9 cellular contexts compared by ENCODE assay signal in genomic region chr14:74362361-74362915, GRCh38. TPM values are rescaled to one million over a fixed set of nuclear protein-coding genes. Genes with fewer than 3 reads are reported as not detected.
DNase-seq lines count a peak whose midpoint lies in the region; ATAC-seq and TF ChIP-seq lines count a peak whose summit lies in the region.
"Had no signal": no experiment of that assay in that cellular context is flagged by ENCODE, and none has a peak within 500 bp of the region (broad histone marks: within the 10 kb centered on the region; RNA-seq: fewer than 3 reads in every experiment).

No MANE protein-coding gene starts in this region.

- TF ChIP-seq CTCF in neural cell (IDR thresholded peaks at IDR 0.05; ENCODE audit: poor library complexity, severe bottlenecking) = peak; percentile 95

- no peaks in the 10 kb centered on the region for H3F3A ChIP-seq in neural cell (ENCODE audit: insufficient read depth, low read length, poor library complexity, severe bottlenecking)

- H3K9me2 ChIP-seq in neural cell (ENCODE audit: insufficient read depth, low read length) = no peaks in the 10 kb centered on the region

- H3K4me2 ChIP-seq in neural cell (ENCODE audit: low read length) = no peak overlapping the region

- H3K4me3 ChIP-seq in neural cell (ENCODE audit: low read length) = no peak overlapping the region

- peaks cover 4% of the 10 kb centered on the region for H3K27me3 Mint-ChIP-seq in activated T-cell treated with anti-CD3 and anti-CD28 coated beads, Interleukin-2, amount 50 U/mL, for 4 hours (ENCODE audit: low read depth)

- H3K4me1 Mint-ChIP-seq in activated T-cell treated with anti-CD3 and anti-CD28 coated beads, Interleukin-2, amount 50 U/mL, for 4 hours (ENCODE audit: low read depth) = no peaks in the 10 kb centered on the region

- no peaks in the 10 kb centered on the region for H3K36me3 Mint-ChIP-seq in activated T-cell treated with anti-CD3 and anti-CD28 coated beads, Interleukin-2, amount 50 U/mL, for 4 hours (ENCODE audit: insufficient read depth)

- peak; percentile 88 for DNase-seq in D341Med (ENCODE audit: low spot score)
- DNase-seq in OCI-M1 (lab: John Stamatoyannopoulos, UW) = peak; percentile 68
- DNase-seq in activated T-cell treated with anti-CD3 and anti-CD28 coated beads, Interleukin-2, amount 50 U/mL, for 4 hours = peak; percentile 60
- DNase-seq in fibroblast of peridontal ligament (ENCODE audit: extremely low read depth) = peak; percentile 80
- peak; percentile 71 for DNase-seq in stimulated activated naive CD8-positive, alpha-beta T cell treated with anti-CD3 and anti-CD28 coated beads, Interleukin-15, Interleukin-2, amounts not matched to agents 100 U/mL and 50 U/mL, for 24 hours

- no peaks in the 10 kb centered on the region for H3K27me3 ChIP-seq in neural cell (ENCODE audit: insufficient read depth, low read depth, low read length)

- H3K9me3 ChIP-seq in neural cell (ENCODE audit: low read length) = no peaks in the 10 kb centered on the region

- no peak overlapping the region for H3K27ac ChIP-seq in neural cell (ENCODE audit: low read length)

- peak; percentile 61 to 69 for ATAC-seq in activated T-cell treated with anti-CD3 and anti-CD28 coated beads, Interleukin-2, amount 50 U/mL, for 4 hours
- peak; percentile 64 for ATAC-seq in stimulated activated naive CD8-positive, alpha-beta T cell treated with anti-CD3 and anti-CD28 coated beads, Interleukin-15, Interleukin-2, amounts not matched to agents 100 U/mL and 50 U/mL, for 24 hours
- ATAC-seq in GM21367 (IDR thresholded peaks at IDR 0.05; ENCODE audit: unreplicated experiment) = no peak

- H3K9ac ChIP-seq in neural cell (ENCODE audit: low read length) = no peak overlapping the region

- TF ChIP-seq RAD21 in Ishikawa (IDR thresholded peaks at IDR 0.05; ENCODE audit: low read depth) (peak; percentile 98), neural cell (conservative IDR thresholded peaks at IDR 0.05) (peak; percentile 96)

- no peaks in the 10 kb centered on the region for H3K36me3 ChIP-seq in neural cell (ENCODE audit: insufficient read depth, low read length)

- no peaks in the 10 kb centered on the region for H4K20me1 ChIP-seq in neural cell (ENCODE audit: insufficient read depth)

- no peak overlapping the region for H2AFZ ChIP-seq in neural cell (ENCODE audit: low read depth, low read length)

- H3K79me2 ChIP-seq in neural cell (replicated peaks; ENCODE audit: insufficient read depth, low read length) = no peaks in the 10 kb centered on the region

- TF ChIP-seq EP300 in Ishikawa (IDR thresholded peaks at IDR 0.05; ENCODE audit: borderline replicate concordance) (no peak), neural cell (conservative IDR thresholded peaks at IDR 0.05; ENCODE audit: poor library complexity, severe bottlenecking) (peak; percentile 12)

- H3K4me3 Mint-ChIP-seq in activated T-cell treated with anti-CD3 and anti-CD28 coated beads, Interleukin-2, amount 50 U/mL, for 4 hours = no peak overlapping the region

- no peaks in the 10 kb centered on the region for H3K9me3 Mint-ChIP-seq in activated T-cell treated with anti-CD3 and anti-CD28 coated beads, Interleukin-2, amount 50 U/mL, for 4 hours

TF ChIP-seq in Ishikawa, 13 proteins besides CTCF, POLR2A, EP300 and RAD21:
- TF ChIP-seq USF1 (IDR thresholded peaks at IDR 0.05) (no peak), YY1 (IDR thresholded peaks at IDR 0.05; ENCODE audit: low read depth) (no peak), CEBPB (IDR thresholded peaks at IDR 0.05) (peak; percentile 54; the same call in 1 of the 2 replicates), FOXM1 (IDR thresholded peaks at IDR 0.05; ENCODE audit: borderline replicate concordance, low read depth) (no peak), NFIC (IDR thresholded peaks at IDR 0.05) (no peak), MAX (IDR thresholded peaks at IDR 0.05) (0 out of 2 replicates have a peak, but pooled peaks have one; percentile 22), EGR1 (IDR thresholded peaks at IDR 0.05) (no peak)
TF ChIP-seq in Ishikawa: peak in this region for 2.

TF ChIP-seq in neural cell, 6 proteins besides CTCF, POLR2A, EP300 and RAD21:
- TF ChIP-seq TAF1 (IDR thresholded peaks at IDR 0.05; ENCODE audit: low read depth) (no peak), MXI1 (conservative IDR thresholded peaks at IDR 0.05; ENCODE audit: poor library complexity, severe bottlenecking) (peak; percentile 34), POLR2AphosphoS5 (IDR thresholded peaks at IDR 0.05) (no peak), SMC3 (conservative IDR thresholded peaks at IDR 0.05; ENCODE audit: poor library complexity) (peak; percentile 99), REST (IDR thresholded peaks at IDR 0.05; ENCODE audit: borderline replicate concordance) (no peak)

RNA-seq across cellular contexts. Expression of gene VRTN, which starts 14.2 kb away (rescaled TPM):
- total RNA-seq in activated T-cell treated with anti-CD3 and anti-CD28 coated beads, Interleukin-2, amount 50 U/mL, for 4 hours = under 1 TPM in 1 of 3 donors, not detected in 2; 0.08 TPM
- polyA plus RNA-seq in neural cell = not detected in 2 replicates
- not detected in 2 replicates for polyA minus RNA-seq in neural cell
- polyA plus RNA-seq: adipose tissue had no signal

RNA-seq across cellular contexts. Expression of gene ABCD4, which starts 59.7 kb away (rescaled TPM):
- 10 to 100 TPM; 30.4 to 35.7 (median 32.0) TPM for total RNA-seq in activated T-cell treated with anti-CD3 and anti-CD28 coated beads, Interleukin-2, amount 50 U/mL, for 4 hours
- polyA plus RNA-seq in neural cell = 106 and 121 TPM in 2 replicates
- polyA minus RNA-seq in neural cell = 40.7 and 50.9 TPM in 2 replicates
